In the genomic region with DNA sequence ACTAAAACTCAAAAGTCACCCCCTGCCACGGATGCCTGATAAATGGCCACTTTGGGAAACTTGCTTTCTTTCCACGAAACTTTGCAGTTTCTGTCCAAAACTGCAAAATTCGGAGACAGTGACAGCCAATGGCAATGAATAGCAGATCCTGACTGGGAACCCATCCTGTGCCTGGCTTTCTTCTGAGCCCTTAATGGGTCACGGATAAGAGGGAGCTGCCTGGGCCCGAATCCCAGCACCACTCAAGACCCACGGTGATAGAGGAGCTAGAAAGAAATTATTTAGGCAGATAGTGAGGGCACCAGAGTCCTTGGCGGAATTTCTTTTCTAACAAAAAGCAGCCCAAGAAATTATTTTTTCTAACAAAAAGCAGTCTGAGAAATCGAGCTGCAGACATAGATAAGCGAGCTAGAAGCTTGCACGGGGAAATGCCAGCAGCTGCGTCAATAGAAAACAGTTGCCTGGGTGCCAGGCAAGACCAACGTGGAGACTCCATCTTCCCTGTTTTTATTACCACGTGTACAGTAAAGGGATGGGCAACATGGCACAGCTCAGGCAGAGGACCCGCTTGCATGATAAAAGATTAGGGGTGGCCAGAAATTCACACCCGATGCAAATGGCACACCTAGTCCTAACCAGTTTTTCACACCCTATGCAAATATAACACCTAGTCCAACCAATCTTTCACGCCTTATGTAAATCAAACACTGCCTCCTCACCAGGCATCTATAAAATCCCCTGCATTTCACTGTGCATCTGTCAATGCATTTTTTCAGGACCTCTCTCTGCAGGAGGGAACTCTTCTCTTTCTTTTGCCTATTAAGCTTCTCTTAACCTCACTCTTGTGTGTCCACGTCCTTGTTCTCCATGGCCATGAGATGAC, we compare ENCODE assay signal across 11 cellular contexts. TPM values are rescaled to one million over a fixed set of nuclear protein-coding genes. Genes with fewer than 3 reads are reported as not detected.
DNase-seq lines count a peak whose midpoint lies in the region; ATAC-seq, FAIRE-seq and TF ChIP-seq lines count a peak whose summit lies in the region.
"Had no signal": no experiment of that assay in that cellular context is flagged by ENCODE, and none has a peak within 500 bp of the region (broad histone marks: within the 10 kb centered on the region; RNA-seq: fewer than 3 reads in every experiment).

No MANE protein-coding gene starts in this region.

- H3K9me3 ChIP-seq in PC-9 (ENCODE audit: insufficient read depth, low read depth): no peaks in the 10 kb centered on the region
- H3K9me3 ChIP-seq: BE2C, thyroid gland had no signal

- TF ChIP-seq CTCF in PC-9 (conservative IDR thresholded peaks at IDR 0.05) (no peak), type B pancreatic cell (conservative IDR thresholded peaks at IDR 0.05) (no peak)

- no peak for DNase-seq in Right ventricle myocardium superior
- DNase-seq in cardiac septum (ENCODE audit: low spot score): no peak
- no peak for DNase-seq in PC-9
- no peak for DNase-seq in stimulated activated effector memory CD8-positive, alpha-beta T cell treated with anti-CD3 and anti-CD28 coated beads, Interleukin-12 subunit alpha, Interleukin-12 subunit beta, amount 100 ng/mL, for 72 hours (ENCODE audit: low spot score in 2 of 2)
- DNase-seq in HTR-8/SVneo (ENCODE audit: insufficient read length, low spot score): no peak
- no peak for DNase-seq in type B pancreatic cell (ENCODE audit: extremely low spot score, unreplicated experiment)
- DNase-seq: BE2C, NCI-H2081 treated with DMSO at 0.1 percent for 48 hours, thyroid gland had no signal

- H4K20me1 ChIP-seq in PC-9 (ENCODE audit: insufficient read depth): no peaks in the 10 kb centered on the region

- H3K27me3 Mint-ChIP-seq in type B pancreatic cell: no peaks in the 10 kb centered on the region

- no peak for FAIRE-seq in HTR-8/SVneo (lab: Jason Lieb, UNC)
- FAIRE-seq: H1 had no signal

- intact Hi-C loops in Right ventricle myocardium superior (cut with DNase I) (no loop called here), cardiac septum (cut with DNase I) (no loop called here), PC-9 (cut with micrococcal nuclease; ENCODE audit: unreplicated experiment) (no loop called here)

- H3K36me3 ChIP-seq in PC-9 (ENCODE audit: low read depth): 0 out of 2 replicates have a peak, but pooled peaks cover 15% of the 10 kb centered on the region

- POLR2A ChIA-PET in PC-9 (lab: Charles Lee; ENCODE audit: unreplicated experiment): interaction anchor here (0.6 kb wide), 1 partner anchor 8 kb away, joined by 3 read pairs; no protein-coding TSS in a partner anchor

- no peaks in the 10 kb centered on the region for H3K27me3 ChIP-seq in PC-9 (ENCODE audit: insufficient read depth, low read depth)
- H3K27me3 ChIP-seq: BE2C, thyroid gland had no signal

- CTCF ChIA-PET in PC-9 (lab: Charles Lee): interaction anchor here (0.6 kb wide), 1 partner anchor 20 kb away, joined by 5 read pairs; no protein-coding TSS in a partner anchor

- ATAC-seq in Right ventricle myocardium superior (ENCODE audit: poor library complexity): peak; percentile 76
- ATAC-seq in stimulated activated effector memory CD8-positive, alpha-beta T cell treated with anti-CD3 and anti-CD28 coated beads, Interleukin-12 subunit alpha, Interleukin-12 subunit beta, amount 100 ng/mL, for 72 hours: no peak

- peaks cover 54% of the 10 kb centered on the region for H3K36me3 Mint-ChIP-seq in stimulated activated effector memory CD8-positive, alpha-beta T cell treated with anti-CD3 and anti-CD28 coated beads, Interleukin-12 subunit alpha, Interleukin-12 subunit beta, amount 100 ng/mL, for 72 hours
- peaks cover 27% of the 10 kb centered on the region for H3K36me3 Mint-ChIP-seq in type B pancreatic cell

- no peak overlapping the region for H3K4me2 ChIP-seq in PC-9

- no peak overlapping the region for H2AFZ ChIP-seq in PC-9

- no peak overlapping the region for H3K4me3 ChIP-seq in PC-9
- H3K4me3 ChIP-seq: thyroid gland had no signal

- H3K27ac ChIP-seq in PC-9: no peak overlapping the region
- H3K27ac ChIP-seq: thyroid gland had no signal

- H3K79me2 ChIP-seq in PC-9 (ENCODE audit: low read depth): no peaks in the 10 kb centered on the region

- H3F3A ChIP-seq in PC-9 (ENCODE audit: insufficient read depth, low read depth): peaks cover 29% of the 10 kb centered on the region; the same call in 1 of the 2 replicates

- BruUV-seq in PC-9 (replicated peaks; lab: Mats Ljungman, UMichigan): TSS peak; percentile 8

- no peaks in the 10 kb centered on the region for H3K4me1 ChIP-seq in PC-9 (replicated peaks; ENCODE audit: insufficient read depth)
- H3K4me1 ChIP-seq: BE2C, thyroid gland had no signal

- H3K4me1 Mint-ChIP-seq in stimulated activated effector memory CD8-positive, alpha-beta T cell treated with anti-CD3 and anti-CD28 coated beads, Interleukin-12 subunit alpha, Interleukin-12 subunit beta, amount 100 ng/mL, for 72 hours: peaks cover 65% of the 10 kb centered on the region
- H3K4me1 Mint-ChIP-seq in type B pancreatic cell (ENCODE audit: unreplicated experiment): no peaks in the 10 kb centered on the region

- peak overlapping the region; percentile 69 for H3K27ac Mint-ChIP-seq in stimulated activated effector memory CD8-positive, alpha-beta T cell treated with anti-CD3 and anti-CD28 coated beads, Interleukin-12 subunit alpha, Interleukin-12 subunit beta, amount 100 ng/mL, for 72 hours
- no peak overlapping the region for H3K27ac Mint-ChIP-seq in type B pancreatic cell
- H3K27ac Mint-ChIP-seq: activated T-helper 2 cell treated with anti-CD3 and anti-CD28 coated beads, Interferon-gamma antibody, Interleukin-2, Interleukin-4, amounts not matched to agents 10 μg/mL and 5 μg/mL and 100 μg/mL, durations not matched to agents 14 hours and 24 hours and 36 hours had no signal

- no peaks in the 10 kb centered on the region for H3K9me3 Mint-ChIP-seq in stimulated activated effector memory CD8-positive, alpha-beta T cell treated with anti-CD3 and anti-CD28 coated beads, Interleukin-12 subunit alpha, Interleukin-12 subunit beta, amount 100 ng/mL, for 72 hours
- H3K9me3 Mint-ChIP-seq in type B pancreatic cell: no peaks in the 10 kb centered on the region
- H3K9me3 Mint-ChIP-seq: activated T-helper 2 cell treated with anti-CD3 and anti-CD28 coated beads, Interferon-gamma antibody, Interleukin-2, Interleukin-4, amounts not matched to agents 10 μg/mL and 5 μg/mL and 100 μg/mL, durations not matched to agents 14 hours and 24 hours and 36 hours had no signal

- H3K4me3 Mint-ChIP-seq in stimulated activated effector memory CD8-positive, alpha-beta T cell treated with anti-CD3 and anti-CD28 coated beads, Interleukin-12 subunit alpha, Interleukin-12 subunit beta, amount 100 ng/mL, for 72 hours: no peak overlapping the region
- no peak overlapping the region for H3K4me3 Mint-ChIP-seq in type B pancreatic cell

- H3K9me2 ChIP-seq in PC-9 (ENCODE audit: insufficient read depth): no peaks in the 10 kb centered on the region

RNA-seq across cellular contexts. Expression of gene HSH2D, which starts 7.1 kb away (rescaled TPM):
- total RNA-seq in Right ventricle myocardium superior: 0.32 TPM
- 0.32 TPM for total RNA-seq in cardiac septum
- total RNA-seq in PC-9 (2021): 10.9 and 13.7 TPM in 2 replicates
- total RNA-seq in type B pancreatic cell (ENCODE audit: low replicate concordance): 0.68 and 1.5 TPM in 2 replicates

RNA-seq across cellular contexts. Expression of gene RAB8A, which starts 24.7 kb away (rescaled TPM):
- total RNA-seq in Right ventricle myocardium superior (16.8 TPM), cardiac septum (17.8 TPM), PC-9 (2021) (87.9 and 104 TPM in 2 replicates), type B pancreatic cell (ENCODE audit: low replicate concordance) (86.9 and 98.7 TPM in 2 replicates)

RNA-seq across cellular contexts. Expression of gene CIB3, which starts 36.9 kb away (rescaled TPM):
- not detected for total RNA-seq in Right ventricle myocardium superior
- not detected for total RNA-seq in cardiac septum
- not detected in 2 replicates for total RNA-seq in PC-9 (2021)
- total RNA-seq in type B pancreatic cell (ENCODE audit: low replicate concordance): not detected in 2 replicates
- total RNA-seq: activated T-helper 2 cell treated with anti-CD3 and anti-CD28 coated beads, Interferon-gamma antibody, Interleukin-2, Interleukin-4, amounts not matched to agents 10 μg/mL and 5 μg/mL and 100 μg/mL, durations not matched to agents 14 hours and 24 hours and 36 hours; H1; thyroid gland had no signal

RNA-seq across cellular contexts. Expression of gene FAM32A, which starts 48.8 kb away (rescaled TPM):
- total RNA-seq in Right ventricle myocardium superior: 33.9 TPM
- total RNA-seq in cardiac septum: 36.9 TPM
- 44.3 and 66.5 TPM in 2 replicates for total RNA-seq in PC-9 (2021)
- 84.6 and 89.0 TPM in 2 replicates for total RNA-seq in type B pancreatic cell (ENCODE audit: low replicate concordance)
